1 cellular context compared by ENCODE assay signal in the genomic region with DNA sequence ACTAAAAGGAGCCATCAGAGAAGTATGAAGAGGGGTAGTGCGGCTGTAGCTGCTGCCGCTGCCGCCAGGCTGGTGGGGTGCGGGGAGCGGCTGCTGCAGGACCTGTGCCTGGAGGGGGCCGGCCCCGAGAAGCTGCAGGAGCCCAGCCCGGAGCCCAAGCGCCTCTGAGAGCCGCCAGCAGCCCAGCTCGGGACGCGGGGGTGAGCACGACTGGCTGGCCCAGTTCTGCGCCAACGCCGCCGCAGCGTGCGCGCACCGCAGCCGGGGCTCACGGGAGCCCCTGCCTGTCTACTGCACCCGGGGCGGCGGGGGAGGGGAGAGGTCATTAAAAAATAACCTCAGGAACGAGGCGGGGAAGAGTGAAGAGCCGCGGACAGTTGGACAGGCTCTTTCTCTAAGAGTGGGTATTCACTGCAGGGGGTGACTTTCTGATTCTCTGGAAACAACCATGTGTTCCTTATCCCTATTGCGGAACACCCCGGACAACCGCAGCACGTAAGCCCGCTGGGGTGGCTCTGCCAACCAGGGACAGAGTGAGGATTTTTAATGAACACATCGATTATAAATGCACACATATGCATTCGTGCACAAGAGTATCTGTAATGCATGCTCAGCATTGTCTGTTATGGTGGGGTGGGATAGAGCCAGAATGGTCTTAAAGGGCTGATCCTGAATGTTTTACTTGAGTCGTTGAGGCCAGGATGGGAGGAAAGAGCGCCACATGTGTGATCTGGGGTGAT.
TF ChIP-seq lines count a peak whose summit lies in the region.

No MANE protein-coding gene starts in this region.

TF ChIP-seq in HepG2, 621 proteins besides CTCF, POLR2A, EP300 and RAD21 (continued from another document and continues in another):
- TF ChIP-seq KIAA2018 (CRISPR knock-in tag; IDR thresholded peaks at IDR 0.05; ENCODE audit: borderline replicate concordance): no peak
- TF ChIP-seq, protein P1, sequence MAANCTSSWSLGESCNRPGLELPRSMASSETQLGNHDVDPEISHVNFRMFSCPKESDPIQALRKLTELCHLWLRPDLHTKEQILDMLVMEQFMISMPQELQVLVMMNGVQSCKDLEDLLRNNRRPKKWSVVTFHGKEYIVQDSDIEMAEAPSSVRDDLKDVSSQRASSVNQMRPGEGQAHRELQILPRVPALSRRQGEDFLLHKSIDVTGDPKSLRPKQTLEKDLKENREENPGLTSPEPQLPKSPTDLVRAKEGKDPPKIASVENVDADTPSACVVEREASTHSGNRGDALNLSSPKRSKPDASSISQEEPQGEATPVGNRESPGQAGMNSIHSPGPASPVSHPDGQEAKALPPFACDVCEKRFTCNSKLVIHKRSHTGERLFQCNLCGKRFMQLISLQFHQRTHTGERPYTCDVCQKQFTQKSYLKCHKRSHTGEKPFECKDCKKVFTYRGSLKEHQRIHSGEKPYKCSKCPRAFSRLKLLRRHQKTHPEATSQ (CRISPR knock-in tag; IDR thresholded peaks at IDR 0.05; ENCODE audit: borderline replicate concordance): no peak
- peak; percentile 43 for TF ChIP-seq ZNF629 (CRISPR knock-in tag; conservative IDR thresholded peaks at IDR 0.05)
- no peak for TF ChIP-seq TIGD3 (CRISPR knock-in tag; IDR thresholded peaks at IDR 0.05; ENCODE audit: borderline replicate concordance)
- no peak for TF ChIP-seq CC2D1A (CRISPR knock-in tag; IDR thresholded peaks at IDR 0.05)
- TF ChIP-seq ZNF143 (CRISPR knock-in tag; IDR thresholded peaks at IDR 0.05): peak; percentile 61; the same call in 1 of the 2 replicates
- no peak for TF ChIP-seq ZNF18 (CRISPR knock-in tag; IDR thresholded peaks at IDR 0.05; ENCODE audit: insufficient replicate concordance)
- TF ChIP-seq MNT (IDR thresholded peaks at IDR 0.05): no peak
- TF ChIP-seq, protein P2, sequence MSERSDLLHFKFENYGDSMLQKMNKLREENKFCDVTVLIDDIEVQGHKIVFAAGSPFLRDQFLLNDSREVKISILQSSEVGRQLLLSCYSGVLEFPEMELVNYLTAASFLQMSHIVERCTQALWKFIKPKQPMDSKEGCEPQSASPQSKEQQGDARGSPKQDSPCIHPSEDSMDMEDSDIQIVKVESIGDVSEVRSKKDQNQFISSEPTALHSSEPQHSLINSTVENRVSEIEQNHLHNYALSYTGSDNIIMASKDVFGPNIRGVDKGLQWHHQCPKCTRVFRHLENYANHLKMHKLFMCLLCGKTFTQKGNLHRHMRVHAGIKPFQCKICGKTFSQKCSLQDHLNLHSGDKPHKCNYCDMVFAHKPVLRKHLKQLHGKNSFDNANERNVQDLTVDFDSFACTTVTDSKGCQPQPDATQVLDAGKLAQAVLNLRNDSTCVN (CRISPR knock-in tag; IDR thresholded peaks at IDR 0.05; ENCODE audit: borderline replicate concordance): no peak
- TF ChIP-seq ISL2 (CRISPR knock-in tag; IDR thresholded peaks at IDR 0.05): peak; percentile 65; the same call in 1 of the 2 replicates
- TF ChIP-seq AKAP8 (CRISPR knock-in tag; IDR thresholded peaks at IDR 0.05): 0 out of 2 replicates have a peak, but pooled peaks have one; percentile 28
- TF ChIP-seq ZNF333 (CRISPR knock-in tag; IDR thresholded peaks at IDR 0.05; ENCODE audit: borderline replicate concordance): no peak
- 0 out of 2 replicates have a peak, but pooled peaks have one; percentile 20 for TF ChIP-seq ZBTB43 (CRISPR knock-in tag; conservative IDR thresholded peaks at IDR 0.05)
- TF ChIP-seq ZHX2 (IDR thresholded peaks at IDR 0.05; ENCODE audit: low read depth): peak; percentile 43; the same call in 1 of the 2 replicates
- no peak for TF ChIP-seq ZHX2 (CRISPR knock-in tag; IDR thresholded peaks at IDR 0.05; ENCODE audit: borderline replicate concordance)
- TF ChIP-seq ZNF720 (CRISPR knock-in tag; IDR thresholded peaks at IDR 0.05): no peak
- TF ChIP-seq MEIS1 (CRISPR knock-in tag; IDR thresholded peaks at IDR 0.05; ENCODE audit: borderline replicate concordance): no peak
- no peak for TF ChIP-seq RARA (CRISPR knock-in tag; IDR thresholded peaks at IDR 0.05)
- TF ChIP-seq, protein P3, sequence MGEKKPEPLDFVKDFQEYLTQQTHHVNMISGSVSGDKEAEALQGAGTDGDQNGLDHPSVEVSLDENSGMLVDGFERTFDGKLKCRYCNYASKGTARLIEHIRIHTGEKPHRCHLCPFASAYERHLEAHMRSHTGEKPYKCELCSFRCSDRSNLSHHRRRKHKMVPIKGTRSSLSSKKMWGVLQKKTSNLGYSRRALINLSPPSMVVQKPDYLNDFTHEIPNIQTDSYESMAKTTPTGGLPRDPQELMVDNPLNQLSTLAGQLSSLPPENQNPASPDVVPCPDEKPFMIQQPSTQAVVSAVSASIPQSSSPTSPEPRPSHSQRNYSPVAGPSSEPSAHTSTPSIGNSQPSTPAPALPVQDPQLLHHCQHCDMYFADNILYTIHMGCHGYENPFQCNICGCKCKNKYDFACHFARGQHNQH (CRISPR knock-in tag; IDR thresholded peaks at IDR 0.05): no peak
